ENCODE assay signal across 23 cellular contexts in genomic region chr2:240636563-240637115, GRCh38. TPM values are rescaled to one million over a fixed set of nuclear protein-coding genes. Genes with fewer than 3 reads are reported as not detected.
"Had no signal": no experiment of that assay in that cellular context is flagged by ENCODE, and none has a peak within 500 bp of the region (broad histone marks: within the 10 kb centered on the region; RNA-seq: fewer than 3 reads in every experiment).

No MANE protein-coding gene starts in this region.

- H3K27ac ChIP-seq: body of pancreas, lower lobe of right lung, neural progenitor cell, SJSA1, skin epidermis, thoracic aorta, uterus had no signal

- H3K27ac Mint-ChIP-seq: activated naive CD8-positive, alpha-beta T cell; activated T-helper 2 cell treated with anti-CD3 and anti-CD28 coated beads, Interferon-gamma antibody, Interleukin-2, Interleukin-4, amounts not matched to agents 10 μg/mL and 5 μg/mL and 100 μg/mL, durations not matched to agents 14 hours and 24 hours and 36 hours; mesothelial cell of epicardium; neural progenitor cell; T-helper 2 cell treated with Interferon-gamma antibody and Interleukin-4, amounts not matched to agents 5 μg/mL and 100 μg/mL, for 36 hours had no signal

- H3K27me3 ChIP-seq: body of pancreas, uterus had no signal

- ATAC-seq: body of pancreas had no signal

- H2AFZ ChIP-seq: neural progenitor cell had no signal

- H3K9me3 ChIP-seq: body of pancreas, thoracic aorta, uterus had no signal

- H3K36me3 ChIP-seq: esophagus muscularis mucosa, lower lobe of right lung, neural progenitor cell, SJSA1, thoracic aorta, uterus had no signal

- H3K4me1 ChIP-seq: body of pancreas, lower lobe of right lung, neural progenitor cell, SJSA1, uterus had no signal

- H3K4me3 Mint-ChIP-seq: activated naive CD8-positive, alpha-beta T cell; mesothelial cell of epicardium; neural progenitor cell; T-helper 2 cell treated with Interferon-gamma antibody and Interleukin-4, amounts not matched to agents 5 μg/mL and 100 μg/mL, for 36 hours had no signal

- DNase-seq: activated CD4-positive, alpha-beta T cell treated with anti-CD3 and anti-CD28 coated beads, Interleukin-2, amount 50 U/mL, for 1 hour; activated CD4-positive, CD25-positive, alpha-beta regulatory T cell; activated CD8-positive, alpha-beta memory T cell treated with anti-CD3 and anti-CD28 coated beads for 24 hours; activated T-cell treated with anti-CD3 and anti-CD28 coated beads for 4 hours; amniotic stem cell; body of pancreas; central memory CD4-positive, alpha-beta T cell; cortex of kidney; effector CD4-positive, alpha-beta T cell; lower lobe of right lung; retina; stimulated activated CD4-positive, alpha-beta T cell treated with anti-CD3 and anti-CD28 coated beads, Interleukin-4, amount 100 ng/mL, for 24 hours had no signal

- H3K27me3 Mint-ChIP-seq: activated naive CD8-positive, alpha-beta T cell had no signal

- H3K4me2 ChIP-seq: neural progenitor cell had no signal

- H3K4me3 ChIP-seq: body of pancreas, esophagus muscularis mucosa, lower lobe of right lung, neural progenitor cell, SJSA1, skin epidermis, thoracic aorta, uterus had no signal

- H3K9ac ChIP-seq: neural progenitor cell had no signal

- H3K4me1 Mint-ChIP-seq: mesothelial cell of epicardium, neural progenitor cell had no signal

RNA-seq across cellular contexts. Expression of gene AQP12B, which starts 46.0 kb away (rescaled TPM):
- total RNA-seq: activated T-helper 2 cell treated with anti-CD3 and anti-CD28 coated beads, Interferon-gamma antibody, Interleukin-2, Interleukin-4, amounts not matched to agents 10 μg/mL and 5 μg/mL and 100 μg/mL, durations not matched to agents 14 hours and 24 hours and 36 hours; esophagus muscularis mucosa; kidney epithelial cell; lower lobe of right lung; mesothelial cell of epicardium; SJSA1; thoracic aorta; uterus had no signal

RNA-seq across cellular contexts. Expression of gene AQP12A, which starts 55.0 kb away (rescaled TPM):
- total RNA-seq: activated T-helper 2 cell treated with anti-CD3 and anti-CD28 coated beads, Interferon-gamma antibody, Interleukin-2, Interleukin-4, amounts not matched to agents 10 μg/mL and 5 μg/mL and 100 μg/mL, durations not matched to agents 14 hours and 24 hours and 36 hours; esophagus muscularis mucosa; kidney epithelial cell; lower lobe of right lung; mesothelial cell of epicardium; SJSA1; thoracic aorta; uterus had no signal
